ENCODE assay signal across 8 cellular contexts in the genomic region with DNA sequence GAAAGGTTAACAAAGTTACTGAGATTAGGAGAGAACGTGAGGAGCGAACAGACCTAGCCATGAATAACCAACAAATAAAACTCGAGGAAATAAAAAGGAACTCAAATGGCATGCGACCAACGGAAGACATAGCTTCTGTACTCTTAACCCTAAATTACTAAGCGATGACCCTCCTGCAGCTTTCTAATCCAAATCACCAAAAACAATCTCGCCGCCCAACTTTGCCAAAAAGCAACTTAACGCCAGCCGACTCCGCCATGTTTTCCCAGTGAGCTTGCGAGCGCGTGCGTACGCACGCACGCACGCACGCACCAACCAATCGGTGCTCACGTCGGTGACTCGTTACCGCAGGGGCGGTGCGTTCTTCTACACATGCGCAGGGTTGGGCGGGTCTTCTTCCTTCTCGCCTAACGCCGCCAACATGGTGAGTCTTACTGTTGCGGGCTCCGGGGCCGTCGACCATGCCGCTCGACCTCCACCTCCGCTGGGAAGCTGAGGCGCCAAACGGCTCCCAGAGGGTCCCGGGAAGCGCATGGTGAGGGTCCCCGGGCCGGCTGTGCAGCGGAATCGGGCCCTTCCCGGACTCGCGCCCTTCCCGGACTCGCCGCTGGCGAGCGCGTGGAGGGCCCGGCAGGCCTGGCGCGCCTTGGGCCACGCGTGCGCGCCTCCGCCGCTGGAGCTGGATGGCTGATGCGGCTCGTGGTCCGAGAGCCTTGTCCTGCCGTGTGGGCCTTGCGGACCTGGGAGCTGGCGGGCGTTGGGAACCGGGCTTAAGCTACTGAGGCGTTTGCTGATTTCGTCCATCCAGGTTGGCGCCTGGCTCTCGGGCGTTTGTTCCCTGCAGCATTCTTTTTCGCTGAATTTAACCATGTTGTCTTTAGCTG. TPM values are rescaled to one million over a fixed set of nuclear protein-coding genes. Genes with fewer than 3 reads are reported as not detected.
A peak's percentile ranks its signal among the peaks of the same experiment; 100 is the strongest.
DNase-seq lines count a peak whose midpoint lies in the region; ATAC-seq, FAIRE-seq and TF ChIP-seq lines count a peak whose summit lies in the region.

RPL14 (plus strand) TSS at position 400 of the 884 bp plus-strand sequence; CDS start at position 533, 133 bp downstream.

- ATAC-seq in GM18868 (IDR thresholded peaks at IDR 0.05; ENCODE audit: unreplicated experiment) (peak; percentile 66), HG03108 (IDR thresholded peaks at IDR 0.05; ENCODE audit: unreplicated experiment) (peak; percentile 63)

- H3K9me3 ChIP-seq in A673 (ENCODE audit: low read depth, low read length, poor library complexity, severe bottlenecking) (no peaks in the 10 kb centered on the region), small intestine (ENCODE audit: control insufficient read depth, low read depth) (no peaks in the 10 kb centered on the region)

- WGBS in small intestine, 3 donors = 0% methylated on average over 66 to 79 of the region's 79 CpGs

- intact Hi-C loops in A673 (cut with micrococcal nuclease; ENCODE audit: unreplicated experiment) = no loop called here

- no peaks in the 10 kb centered on the region for H3K27me3 ChIP-seq in A673 (replicated peaks; ENCODE audit: insufficient read depth, low read depth, low read length, poor library complexity)
- H3K27me3 ChIP-seq in bronchial epithelial cell (ENCODE audit: control insufficient read depth, insufficient read depth, low read length) = no peaks in the 10 kb centered on the region
- H3K27me3 ChIP-seq in small intestine (ENCODE audit: control insufficient read depth in 2 of 2, insufficient read depth in 2 of 2, low read length in 2 of 2) = no peaks in the 10 kb centered on the region

- BruUV-seq in A673 (replicated peaks; lab: Mats Ljungman, UMichigan) = no TSS peak

- H3K4me3 ChIP-seq in A673 (ENCODE audit: low read depth, low read length, poor library complexity, severe bottlenecking) (peak within 1 kb of the TSS; percentile 86), WI38 (ENCODE audit: low read depth, low read length) (peak within 1 kb of the TSS; percentile 87), bronchial epithelial cell (ENCODE audit: low read depth, low read length) (peak within 1 kb of the TSS; percentile 99), small intestine (ENCODE audit: low read depth in 1 of 2, low read length in 2 of 2) (peak within 1 kb of the TSS; percentile 77 to 91)

- H3K4me1 ChIP-seq in A673 (ENCODE audit: insufficient read depth, low read length, poor library complexity, severe bottlenecking) (peaks cover 3% of the 10 kb centered on the region), small intestine (ENCODE audit: control insufficient read depth in 2 of 2, insufficient read depth in 1 of 2, low read depth in 1 of 2, low read length in 1 of 2) (peaks cover 3 to 12% of the 10 kb centered on the region in 2 donors)

- FAIRE-seq in bronchial epithelial cell (lab: Jason Lieb, UNC) (no peak), small intestine (lab: Jason Lieb, UNC) (no peak)

- DNase-seq in A673 (ENCODE audit: low spot score) = peak; percentile 92
- peak; percentile 94 for DNase-seq in NCI-H2227 (lab: John Stamatoyannopoulos, UW; ENCODE audit: unreplicated experiment)
- DNase-seq in bronchial epithelial cell (ENCODE audit: low read depth) = peak; percentile 90
- DNase-seq in iPS-NIHi11 (ENCODE audit: low spot score) = peak; percentile 90
- DNase-seq in small intestine = peak; percentile 97

- POLR2A ChIA-PET in A673 (lab: Charles Lee; ENCODE audit: low non-redundant PET) = no interaction called here

- H3K36me3 ChIP-seq in A673 (ENCODE audit: insufficient read depth, low read length, poor library complexity, severe bottlenecking) = peaks cover 38% of the 10 kb centered on the region
- H3K36me3 ChIP-seq in bronchial epithelial cell (ENCODE audit: control insufficient read depth, insufficient read depth, low read length) = peaks cover 11% of the 10 kb centered on the region
- H3K36me3 ChIP-seq in small intestine (ENCODE audit: control insufficient read depth in 2 of 2, insufficient read depth in 2 of 2, low read length in 2 of 2) = peaks cover 1 to 2% of the 10 kb centered on the region in 2 donors

- CTCF ChIA-PET in A673 (lab: Charles Lee) = interaction anchor here (0.7 kb wide), 1 partner anchor 1445 kb away, joined by 3 read pairs; no protein-coding TSS in a partner anchor

- peak within 1 kb of the TSS; percentile 86 for H3K27ac ChIP-seq in A673 (ENCODE audit: low read depth, low read length, poor library complexity, severe bottlenecking)
- peak within 1 kb of the TSS; percentile 71 to 95 for H3K27ac ChIP-seq in small intestine (ENCODE audit: low read depth in 1 of 2, low read length in 1 of 2)

- TF ChIP-seq CTCF in A673 (conservative IDR thresholded peaks at IDR 0.05; ENCODE audit: low read depth, low read length) (no peak), WI38 (IDR thresholded peaks at IDR 0.05; ENCODE audit: low read depth, low read length) (no peak), bronchial epithelial cell (IDR thresholded peaks at IDR 0.05; ENCODE audit: insufficient read depth, low read length, severe bottlenecking) (no peak)

RNA-seq across cellular contexts. Expression of gene RPL14, which starts in this region (rescaled TPM):
- total RNA-seq in A673 (2021) (980 and 1,046 TPM in 2 replicates), bronchial epithelial cell (532 and 659 TPM in 2 replicates)
- 1,000 to 10,000 TPM; 1,014 to 1,543 (median 1,283) TPM for polyA plus RNA-seq in small intestine

Comparison
In these comparisons a context has a peak if more than half of its experiments do, and no peak if none do; other contexts are left out.
1. Peak in every context shown above with its lines: DNase-seq, ATAC-seq, H3K4me3 ChIP-seq and H3K27ac ChIP-seq.